In genomic region chr16:57643166-57643813, GRCh38 we compare ENCODE assay signal across 10 cellular contexts. TPM values are rescaled to one million over a fixed set of nuclear protein-coding genes. Genes with fewer than 3 reads are reported as not detected.
DNase-seq lines count a peak whose midpoint lies in the region; ATAC-seq and TF ChIP-seq lines count a peak whose summit lies in the region.
"Had no signal": no experiment of that assay in that cellular context is flagged by ENCODE, and none has a peak within 500 bp of the region (broad histone marks: within the 10 kb centered on the region; RNA-seq: fewer than 3 reads in every experiment).

No MANE protein-coding gene starts in this region.

- H3K27ac ChIP-seq in CD8-positive, alpha-beta memory T cell (ENCODE audit: low read depth, low read length) = no peak overlapping the region
- H3K27ac ChIP-seq in sigmoid colon (peak overlapping the region in 2 of 4 donors; percentile 13 to 46), psoas muscle (no peak overlapping the region)

- peaks cover 22 to 47% (median 23%) of the 10 kb centered on the region in 3 donors for H3K4me1 Mint-ChIP-seq in CD8-positive, alpha-beta memory T cell

- no peaks in the 10 kb centered on the region for H3K36me3 Mint-ChIP-seq in CD8-positive, alpha-beta memory T cell

- TF ChIP-seq CTCF in fibroblast of the aortic adventitia (IDR thresholded peaks at IDR 0.05; ENCODE audit: insufficient read depth, low read length) (no peak), sigmoid colon (IDR thresholded peaks at IDR 0.05) (no peak), psoas muscle (IDR thresholded peaks at IDR 0.05) (no peak)

- TF ChIP-seq POLR2A in sigmoid colon (IDR thresholded peaks at IDR 0.05) = no peak

- peaks cover 7% of the 10 kb centered on the region for H3K4me1 ChIP-seq in CD8-positive, alpha-beta memory T cell (ENCODE audit: insufficient read depth, low read length)
- H3K4me1 ChIP-seq in sigmoid colon (no peaks in the 10 kb centered on the region), psoas muscle (no peaks in the 10 kb centered on the region)

- DNase-seq in CD8-positive, alpha-beta memory T cell = no peak
- DNase-seq in fibroblast of the aortic adventitia (ENCODE audit: low read depth) = peak; percentile 62
- DNase-seq in sigmoid colon = peak; percentile 71
- no peak for DNase-seq in psoas muscle
- no peak for DNase-seq in activated CD4-positive, CD25-positive, alpha-beta regulatory T cell (lab: John Stamatoyannopoulos, UW)
- DNase-seq: NCI-H748 treated with DMSO at 0.1 percent for 48 hours had no signal

- no peak overlapping the region for H3K4me3 ChIP-seq in CD8-positive, alpha-beta memory T cell (ENCODE audit: low read length)
- H3K4me3 ChIP-seq in fibroblast of the aortic adventitia (ENCODE audit: low read depth, low read length) (no peak overlapping the region), sigmoid colon (no peak overlapping the region), psoas muscle (no peak overlapping the region)

- ATAC-seq in SK-N-SH treated with all-trans-retinoic acid at 6 μM for 48 hours (peak; percentile 67), HG02852 (IDR thresholded peaks at IDR 0.05; ENCODE audit: unreplicated experiment) (no peak), GM18909 (IDR thresholded peaks at IDR 0.05; ENCODE audit: poor library complexity, unreplicated experiment) (no peak), psoas muscle (no peak)

- H3K27ac Mint-ChIP-seq in CD8-positive, alpha-beta memory T cell = peak overlapping the region in 6 of 8 donors; percentile 19 to 50 (median 26)

- no peak overlapping the region for H3K4me3 Mint-ChIP-seq in CD8-positive, alpha-beta memory T cell

- no peaks in the 10 kb centered on the region for H3K9me3 ChIP-seq in CD8-positive, alpha-beta memory T cell (ENCODE audit: low read length)
- H3K9me3 ChIP-seq in sigmoid colon = no peaks in the 10 kb centered on the region
- no peaks in the 10 kb centered on the region for H3K9me3 ChIP-seq in psoas muscle

- H3K27me3 Mint-ChIP-seq in CD8-positive, alpha-beta memory T cell = peaks cover 0 to 2% of the 10 kb centered on the region in 2 donors

- intact Hi-C loops in sigmoid colon (cut with DNase I) (no loop called here), psoas muscle (cut with DNase I) (no loop called here)

- no peaks in the 10 kb centered on the region for H3K9me3 Mint-ChIP-seq in CD8-positive, alpha-beta memory T cell

- CTCF ChIA-PET in CD8-positive, alpha-beta memory T cell (lab: Charles Lee) = interaction anchor here (0.9 to 4.4 kb wide), 3 partner anchors 42 to 77 kb away, joined by 3 to 24 read pairs (median 4); no protein-coding TSS in a partner anchor

- no peaks in the 10 kb centered on the region for H3K36me3 ChIP-seq in CD8-positive, alpha-beta memory T cell (ENCODE audit: insufficient read depth, low read length)
- H3K36me3 ChIP-seq in sigmoid colon (no peaks in the 10 kb centered on the region), psoas muscle (ENCODE audit: insufficient read depth in 1 of 2, low read depth in 1 of 2) (no peaks in the 10 kb centered on the region)

- no peaks in the 10 kb centered on the region for H3K27me3 ChIP-seq in CD8-positive, alpha-beta memory T cell (ENCODE audit: insufficient read depth, low read length, poor library complexity, severe bottlenecking)
- H3K27me3 ChIP-seq in sigmoid colon (peaks cover 0 to 3% (median 0%) of the 10 kb centered on the region in 3 donors), psoas muscle (ENCODE audit: insufficient read depth in 3 of 3, low read length in 2 of 3) (peaks cover 0 to 10% (median 0%) of the 10 kb centered on the region in 3 donors)

- TF ChIP-seq EP300 in sigmoid colon (IDR thresholded peaks at IDR 0.05) = no peak

- 19 to 45% methylated on average over 7 of the region's 7 CpGs for WGBS in sigmoid colon, 2 donors
- 41 to 55% (median 54%) methylated on average over 7 of the region's 7 CpGs for WGBS in psoas muscle, 3 donors

- POLR2A ChIA-PET in CD8-positive, alpha-beta memory T cell (lab: Charles Lee) = interaction anchor here (0.6 kb wide), 1 partner anchor 60 kb away, joined by 4 read pairs; no protein-coding TSS in a partner anchor

TF ChIP-seq in SK-N-SH treated with all-trans-retinoic acid at 6 μM for 48 hours, 23 proteins besides CTCF, POLR2A, EP300 and RAD21:
- TF ChIP-seq ARNTL (CRISPR knock-in tag; IDR thresholded peaks at IDR 0.05; ENCODE audit: borderline replicate concordance, low read depth) (no peak), ZNF565 (CRISPR knock-in tag; conservative IDR thresholded peaks at IDR 0.05; ENCODE audit: low read depth) (no peak), ISL1 (CRISPR knock-in tag; IDR thresholded peaks at IDR 0.05) (no peak), POU6F1 (CRISPR knock-in tag; IDR thresholded peaks at IDR 0.05; ENCODE audit: borderline replicate concordance, low read depth) (no peak), ZFP3 (CRISPR knock-in tag; IDR thresholded peaks at IDR 0.05) (no peak), TCF4 (CRISPR knock-in tag; IDR thresholded peaks at IDR 0.05; ENCODE audit: borderline replicate concordance) (no peak)
- TF ChIP-seq, protein P1, sequence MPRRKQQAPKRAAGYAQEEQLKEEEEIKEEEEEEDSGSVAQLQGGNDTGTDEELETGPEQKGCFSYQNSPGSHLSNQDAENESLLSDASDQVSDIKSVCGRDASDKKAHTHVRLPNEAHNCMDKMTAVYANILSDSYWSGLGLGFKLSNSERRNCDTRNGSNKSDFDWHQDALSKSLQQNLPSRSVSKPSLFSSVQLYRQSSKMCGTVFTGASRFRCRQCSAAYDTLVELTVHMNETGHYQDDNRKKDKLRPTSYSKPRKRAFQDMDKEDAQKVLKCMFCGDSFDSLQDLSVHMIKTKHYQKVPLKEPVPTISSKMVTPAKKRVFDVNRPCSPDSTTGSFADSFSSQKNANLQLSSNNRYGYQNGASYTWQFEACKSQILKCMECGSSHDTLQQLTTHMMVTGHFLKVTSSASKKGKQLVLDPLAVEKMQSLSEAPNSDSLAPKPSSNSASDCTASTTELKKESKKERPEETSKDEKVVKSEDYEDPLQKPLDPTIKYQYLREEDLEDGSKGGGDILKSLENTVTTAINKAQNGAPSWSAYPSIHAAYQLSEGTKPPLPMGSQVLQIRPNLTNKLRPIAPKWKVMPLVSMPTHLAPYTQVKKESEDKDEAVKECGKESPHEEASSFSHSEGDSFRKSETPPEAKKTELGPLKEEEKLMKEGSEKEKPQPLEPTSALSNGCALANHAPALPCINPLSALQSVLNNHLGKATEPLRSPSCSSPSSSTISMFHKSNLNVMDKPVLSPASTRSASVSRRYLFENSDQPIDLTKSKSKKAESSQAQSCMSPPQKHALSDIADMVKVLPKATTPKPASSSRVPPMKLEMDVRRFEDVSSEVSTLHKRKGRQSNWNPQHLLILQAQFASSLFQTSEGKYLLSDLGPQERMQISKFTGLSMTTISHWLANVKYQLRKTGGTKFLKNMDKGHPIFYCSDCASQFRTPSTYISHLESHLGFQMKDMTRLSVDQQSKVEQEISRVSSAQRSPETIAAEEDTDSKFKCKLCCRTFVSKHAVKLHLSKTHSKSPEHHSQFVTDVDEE (CRISPR knock-in tag; IDR thresholded peaks at IDR 0.05) = no peak

RNA-seq across cellular contexts. Expression of gene ADGRG1, which starts 14.9 kb away (rescaled TPM):
- total RNA-seq in CD8-positive, alpha-beta memory T cell = 10 to 100 TPM; 25.8 to 29.8 TPM
- 51.9 TPM for polyA plus RNA-seq in CD8-positive, alpha-beta memory T cell
- total RNA-seq in fibroblast of the aortic adventitia (ENCODE audit: low replicate concordance) (1.6 and 9.8 TPM in 2 replicates), sigmoid colon (1 to 10 TPM; 5.0 to 8.0 (median 6.7) TPM), psoas muscle (10 to 100 TPM; 14.2 to 19.4 (median 15.7) TPM)
- polyA plus RNA-seq in sigmoid colon (10 to 100 TPM in 1 of 3 donors, 1 to 10 TPM in 2; 5.3 to 36.3 (median 7.8) TPM), psoas muscle (10 to 100 TPM in 1 of 3 donors, 1 to 10 TPM in 2; 5.3 to 10.4 (median 7.4) TPM)

RNA-seq across cellular contexts. Expression of gene ADGRG3, which starts 24.8 kb away (rescaled TPM):
- total RNA-seq in CD8-positive, alpha-beta memory T cell = not detected
- not detected for polyA plus RNA-seq in CD8-positive, alpha-beta memory T cell
- not detected in 2 replicates for total RNA-seq in fibroblast of the aortic adventitia (ENCODE audit: low replicate concordance)
- 1 to 10 TPM; 3.0 to 6.6 (median 4.9) TPM for total RNA-seq in sigmoid colon
- polyA plus RNA-seq in sigmoid colon = 1 to 10 TPM in 2 of 3 donors, under 1 TPM in 1; 0.69 to 3.6 (median 2.4) TPM
- total RNA-seq in psoas muscle = under 1 TPM; 0.19 to 0.57 (median 0.31) TPM
- under 1 TPM; 0.16 to 0.37 (median 0.31) TPM for polyA plus RNA-seq in psoas muscle
- total RNA-seq: LHCN-M2 had no signal

RNA-seq across cellular contexts. Expression of gene DRC7, which starts 51.3 kb away (rescaled TPM):
- total RNA-seq in CD8-positive, alpha-beta memory T cell = not detected
- not detected for polyA plus RNA-seq in CD8-positive, alpha-beta memory T cell
- total RNA-seq in fibroblast of the aortic adventitia (ENCODE audit: low replicate concordance) = 0.09 TPM in 1 of 2 replicates, not detected in the other
- not detected for total RNA-seq in sigmoid colon
- not detected for polyA plus RNA-seq in sigmoid colon
- not detected for total RNA-seq in psoas muscle
- polyA plus RNA-seq in psoas muscle = not detected
- total RNA-seq: LHCN-M2 had no signal

Comparison
In these comparisons a context has a peak if more than half of its experiments do, and no peak if none do; other contexts are left out.
1. DNase-seq: peak in fibroblast of the aortic adventitia (single experiment) and sigmoid colon (single experiment); none in CD8-positive, alpha-beta memory T cell (0 of 5), psoas muscle (0 of 2) and activated CD4-positive, CD25-positive, alpha-beta regulatory T cell (0 of 4).